In genomic region chr17:58254803-58255202, GRCh38 we compare ENCODE assay signal across 16 cellular contexts. TPM values are rescaled to one million over a fixed set of nuclear protein-coding genes. Genes with fewer than 3 reads are reported as not detected.
A peak's percentile ranks its signal among the peaks of the same experiment; 100 is the strongest.
DNase-seq lines count a peak whose midpoint lies in the region; ATAC-seq and TF ChIP-seq lines count a peak whose summit lies in the region.
"Had no signal": no experiment of that assay in that cellular context is flagged by ENCODE, and none has a peak within 500 bp of the region (broad histone marks: within the 10 kb centered on the region; RNA-seq: fewer than 3 reads in every experiment).

No MANE protein-coding gene starts in this region.

- WGBS in upper lobe of left lung, 2 donors: 33 to 35% methylated on average over 5 to 8 of the region's 8 CpGs

- TF ChIP-seq CTCF in 22Rv1 (IDR thresholded peaks at IDR 0.05) (peak; percentile 59), GM12874 (IDR thresholded peaks at IDR 0.05; ENCODE audit: insufficient read depth, low read depth, low read length) (peak; percentile 37), WERI-Rb-1 (IDR thresholded peaks at IDR 0.05; ENCODE audit: low read depth, low read length) (peak; percentile 86), upper lobe of left lung (IDR thresholded peaks at IDR 0.05) (no peak)

- DNase-seq in WERI-Rb-1: peak; percentile 45
- peak; percentile 79 for DNase-seq in islet precursor cell
- DNase-seq in CD1c-positive myeloid dendritic cell (ENCODE audit: extremely low spot score): no peak
- DNase-seq in activated effector memory CD4-positive, alpha-beta T cell treated with anti-CD3 and anti-CD28 coated beads, Interleukin-2, amount 50 U/mL, for 16 hours: no peak
- no peak for DNase-seq in upper lobe of left lung
- DNase-seq: activated B cell treated with CpG ODN at 0.5 μM for 24 hours; cortex of kidney; DMS79 treated with DMSO at 0.1 percent for 48 hours; GM23248; NCI-H2171 treated with DMSO at 0.1 percent for 48 hours; stimulated activated CD4-positive, alpha-beta T cell treated with anti-CD3 and anti-CD28 coated beads, Interleukin-1b, Interleukin-23, amount 100 ng/mL, for 48 hours; transverse colon had no signal

- H3K27me3 ChIP-seq in WERI-Rb-1 (ENCODE audit: insufficient read depth, low read depth, severe bottlenecking) (no peaks in the 10 kb centered on the region), upper lobe of left lung (no peaks in the 10 kb centered on the region)

- H3K4me3 ChIP-seq in WERI-Rb-1 (ENCODE audit: low read depth, low read length) (no peak overlapping the region), upper lobe of left lung (no peak overlapping the region)
- H3K4me3 ChIP-seq: GM23248, transverse colon had no signal

- no peaks in the 10 kb centered on the region for H3K36me3 ChIP-seq in WERI-Rb-1
- H3K36me3 ChIP-seq in upper lobe of left lung: no peaks in the 10 kb centered on the region
- H3K36me3 ChIP-seq: transverse colon had no signal

- H3K27ac ChIP-seq in 22Rv1: no peak overlapping the region
- no peak overlapping the region for H3K27ac ChIP-seq in WERI-Rb-1
- H3K27ac ChIP-seq in upper lobe of left lung: no peak overlapping the region
- H3K27ac ChIP-seq: GM23248, transverse colon had no signal

- no peak for ATAC-seq in GM18505 (IDR thresholded peaks at IDR 0.05; ENCODE audit: unreplicated experiment)
- no peak for ATAC-seq in upper lobe of left lung (ENCODE audit: low FRiP score in 2 of 2)

- H3K9me3 ChIP-seq in WERI-Rb-1 (ENCODE audit: severe bottlenecking) (no peaks in the 10 kb centered on the region), upper lobe of left lung (no peaks in the 10 kb centered on the region)
- H3K9me3 ChIP-seq: transverse colon had no signal

- peaks cover 1 to 2% (median 1%) of the 10 kb centered on the region in 4 donors for H3K4me1 ChIP-seq in upper lobe of left lung

- no peak for TF ChIP-seq POLR2A in GM18505 (IDR thresholded peaks at IDR 0.05; ENCODE audit: borderline replicate concordance, extremely low read depth, insufficient read depth, insufficient read length)
- no peak for TF ChIP-seq POLR2A in upper lobe of left lung (IDR thresholded peaks at IDR 0.05)

- TF ChIP-seq EP300 in upper lobe of left lung (IDR thresholded peaks at IDR 0.05): no peak

RNA-seq across cellular contexts. Expression of gene LPO, which starts 16.4 kb away (rescaled TPM):
- not detected for total RNA-seq in upper lobe of left lung
- total RNA-seq: activated B cell treated with CpG ODN at 0.5 μM for 24 hours, GM23248, posterior vena cava, transverse colon had no signal

RNA-seq across cellular contexts. Expression of gene MPO, which starts 25.9 kb away (rescaled TPM):
- 1 to 10 TPM in 4 of 6 donors, under 1 TPM in 2; 0.71 to 4.6 (median 1.0) TPM for total RNA-seq in upper lobe of left lung
- total RNA-seq: activated B cell treated with CpG ODN at 0.5 μM for 24 hours, GM23248, transverse colon had no signal

RNA-seq across cellular contexts. Expression of gene MKS1, which starts 35.7 kb away (rescaled TPM):
- 10 to 100 TPM; 11.7 to 44.0 (median 15.0) TPM for total RNA-seq in upper lobe of left lung

Comparison
In these comparisons a context has a peak if more than half of its experiments do, and no peak if none do; other contexts are left out.
1. CTCF ChIP-seq: peak in 22Rv1 (single experiment), GM12874 (single experiment) and WERI-Rb-1 (single experiment); none in upper lobe of left lung (0 of 6).
2. DNase-seq: peak in WERI-Rb-1 (single experiment) and islet precursor cell (single experiment); none in CD1c-positive myeloid dendritic cell (single experiment), activated effector memory CD4-positive, alpha-beta T cell treated with anti-CD3 and anti-CD28 coated beads, Interleukin-2, amount 50 U/mL, for 16 hours (single experiment) and upper lobe of left lung (0 of 2).